Comparison of ENCODE assay signal across 21 cellular contexts in the genomic region with DNA sequence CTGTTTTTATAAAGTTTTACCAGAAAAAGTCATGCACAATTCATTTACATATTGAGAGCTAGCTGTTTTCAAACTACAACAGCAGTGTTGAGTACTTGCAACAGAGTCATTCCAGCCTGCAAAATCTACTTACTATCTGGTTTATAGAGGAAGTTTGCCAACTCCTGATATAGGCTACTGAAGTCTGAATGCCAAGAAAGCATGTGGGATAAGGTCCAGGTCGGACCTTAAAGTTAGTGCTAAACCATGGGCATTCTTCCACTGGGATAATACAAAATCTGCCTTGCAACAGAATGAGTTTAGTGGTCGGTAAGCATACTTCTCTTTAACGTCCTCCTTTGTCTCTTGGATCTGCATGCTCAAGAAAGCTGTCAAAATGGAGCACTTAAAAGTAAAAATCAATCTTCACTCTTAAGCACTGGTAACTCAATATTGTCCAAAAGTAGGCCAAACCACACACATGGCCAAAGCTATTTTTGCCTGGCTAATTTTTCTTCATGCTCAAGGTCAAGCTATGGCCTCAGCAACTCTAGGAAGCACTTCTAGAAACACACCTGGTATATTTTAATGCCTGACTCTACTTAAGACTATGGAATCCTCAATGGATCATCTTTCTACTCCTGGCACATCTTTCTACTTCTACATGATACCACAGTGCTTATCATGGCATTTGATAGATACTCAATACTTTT.
DNase-seq lines count a peak whose midpoint lies in the region; ATAC-seq, FAIRE-seq and TF ChIP-seq lines count a peak whose summit lies in the region.
"Had no signal": no experiment of that assay in that cellular context is flagged by ENCODE, and none has a peak within 500 bp of the region (broad histone marks: within the 10 kb centered on the region; RNA-seq: fewer than 3 reads in every experiment).

No MANE protein-coding gene starts in this region.

- CTCF ChIA-PET in A549 (lab: Yijun Ruan, JAX) = no interaction called here
- CTCF ChIA-PET in IMR-90 (lab: Yijun Ruan, JAX) = no interaction called here

- H3K79me2 ChIP-seq in mesendoderm (ENCODE audit: control insufficient read depth, insufficient read depth, low read length) = no peaks in the 10 kb centered on the region

- H2BK20ac ChIP-seq in IMR-90 (ENCODE audit: low read depth, low read length) = no peak overlapping the region

- H3K27ac ChIP-seq in A549 = peak overlapping the region; percentile 55 to 65; a peak in 5 of 6 replicates
- no peak overlapping the region for H3K27ac ChIP-seq in IMR-90 (ENCODE audit: insufficient read depth, low read length)
- no peak overlapping the region for H3K27ac ChIP-seq in mesendoderm (ENCODE audit: low read depth, low read length)
- H3K27ac ChIP-seq in mesenchymal stem cell (ENCODE audit: low read length, poor library complexity, severe bottlenecking) = no peak overlapping the region
- H3K27ac ChIP-seq: BLaER1, HL-60, Peyer's patch, SK-N-MC had no signal

- no peak for DNase-seq in A549 (ENCODE audit: low read depth in 1 of 2, low spot score in 1 of 2)
- peak; percentile 10 for DNase-seq in IMR-90
- DNase-seq in astrocyte of the spinal cord (ENCODE audit: low read depth, low spot score) = peak; percentile 43
- DNase-seq in mesendoderm = no peak
- DNase-seq in NCI-H345 (lab: John Stamatoyannopoulos, UW) = no peak
- no peak for DNase-seq in mesenchymal stem cell
- no peak for DNase-seq in UCSD-AML1 (lab: John Stamatoyannopoulos, UW; ENCODE audit: unreplicated experiment)
- DNase-seq: H9, NCI-H1436, NCI-H2029, NCI-H2171 treated with DMSO at 0.1 percent for 48 hours, NCI-H510A, NCI-H774, Peyer's patch, Right ventricle myocardium superior had no signal

- H3K56ac ChIP-seq in IMR-90 (ENCODE audit: extremely low read depth, insufficient read depth, low read length) = no peak overlapping the region
- no peak overlapping the region for H3K56ac ChIP-seq in mesendoderm (ENCODE audit: low read length)

- H3K4ac ChIP-seq in IMR-90 (ENCODE audit: low read depth, low read length) (no peak overlapping the region), mesendoderm (ENCODE audit: low read depth, low read length) (no peak overlapping the region), mesenchymal stem cell (ENCODE audit: low read depth in 1 of 2, low read length in 2 of 2) (no peak overlapping the region)

- H2AK9ac ChIP-seq in IMR-90 (replicated peaks; ENCODE audit: low read depth, low read length, poor library complexity) = no peak overlapping the region

- H4K91ac ChIP-seq in IMR-90 (ENCODE audit: insufficient read depth, low read depth, low read length) = no peak overlapping the region
- no peak overlapping the region for H4K91ac ChIP-seq in mesenchymal stem cell (ENCODE audit: low read length)

- H3K14ac ChIP-seq in IMR-90 (replicated peaks; ENCODE audit: low read depth, low read length) (no peak overlapping the region), mesenchymal stem cell (ENCODE audit: low read length in 2 of 2) (no peak overlapping the region)

- H4K5ac ChIP-seq in IMR-90 (ENCODE audit: low read depth, low read length) (no peak overlapping the region), mesendoderm (ENCODE audit: low read length) (peak overlapping the region; percentile 48)

- no peak overlapping the region for H3K23ac ChIP-seq in IMR-90 (ENCODE audit: low read depth, low read length)
- H3K23ac ChIP-seq in mesendoderm (ENCODE audit: low read length) = no peak overlapping the region
- no peak overlapping the region for H3K23ac ChIP-seq in mesenchymal stem cell (ENCODE audit: low read length in 2 of 2)

- H2BK120ac ChIP-seq in IMR-90 (ENCODE audit: low read depth, low read length) (no peak overlapping the region), mesendoderm (ENCODE audit: low read depth, low read length) (peak overlapping the region; percentile 73), mesenchymal stem cell (ENCODE audit: low read depth, low read length) (no peak overlapping the region)

- no peaks in the 10 kb centered on the region for H3K9me1 ChIP-seq in IMR-90 (ENCODE audit: insufficient read depth, low read length)

- TF ChIP-seq CTCF in A549 (IDR thresholded peaks at IDR 0.05) (no peak), IMR-90 (conservative IDR thresholded peaks at IDR 0.05; ENCODE audit: low read depth, low read length) (no peak), astrocyte of the spinal cord (IDR thresholded peaks at IDR 0.05; ENCODE audit: low read depth, low read length) (no peak)

- H2BK12ac ChIP-seq in mesenchymal stem cell (ENCODE audit: low read length in 2 of 2) = no peak overlapping the region

- H2AFZ ChIP-seq in IMR-90 (replicated peaks; ENCODE audit: low read length, poor library complexity) (no peak overlapping the region), mesenchymal stem cell (ENCODE audit: low read depth, low read length) (no peak overlapping the region)

- H2AK5ac ChIP-seq in IMR-90 (ENCODE audit: low read depth, low read length) (no peak overlapping the region), mesendoderm (ENCODE audit: low read length) (no peak overlapping the region), mesenchymal stem cell (ENCODE audit: low read length, severe bottlenecking) (no peak overlapping the region)

- TF ChIP-seq POLR2A in A549 (IDR thresholded peaks at IDR 0.05; ENCODE audit: low read length) = no peak
- no peak for TF ChIP-seq POLR2A in IMR-90 (IDR thresholded peaks at IDR 0.05; ENCODE audit: low read depth, low read length)

- no peak for TF ChIP-seq EP300 in A549 (IDR thresholded peaks at IDR 0.05)

- no peaks in the 10 kb centered on the region for H3K79me1 ChIP-seq in IMR-90 (ENCODE audit: low read depth in 1 of 2, low read length in 2 of 2)
- no peaks in the 10 kb centered on the region for H3K79me1 ChIP-seq in mesendoderm (ENCODE audit: low read length)
- H3K79me1 ChIP-seq in mesenchymal stem cell (replicated peaks; ENCODE audit: low read length, poor library complexity, severe bottlenecking) = no peaks in the 10 kb centered on the region

- no peak overlapping the region for H2BK5ac ChIP-seq in IMR-90 (ENCODE audit: low read depth, low read length, poor library complexity, severe bottlenecking)
- H2BK5ac ChIP-seq in mesendoderm (ENCODE audit: low read length) = no peak overlapping the region
- no peak overlapping the region for H2BK5ac ChIP-seq in mesenchymal stem cell (ENCODE audit: low read depth, low read length, poor library complexity, severe bottlenecking)

- no peaks in the 10 kb centered on the region for H4K20me1 ChIP-seq in IMR-90 (ENCODE audit: insufficient read depth, low read length)
- H4K20me1 ChIP-seq: BLaER1 had no signal

- H4K8ac ChIP-seq in IMR-90 (ENCODE audit: low read depth in 2 of 2, low read length in 2 of 2) (no peak overlapping the region), mesendoderm (ENCODE audit: low read depth, low read length) (peak overlapping the region; percentile 15), mesenchymal stem cell (ENCODE audit: low read length) (no peak overlapping the region)

- intact Hi-C loops in IMR-90 (cut with micrococcal nuclease) = no loop called here

- dilution Hi-C loops in IMR-90 (cut with HindIII; ENCODE audit: low sequenced_read_pairs, unreplicated experiment) = no loop called here

- H3K18ac ChIP-seq in IMR-90 (ENCODE audit: low read depth, low read length) (no peak overlapping the region), mesendoderm (ENCODE audit: low read length) (peak overlapping the region; percentile 51), mesenchymal stem cell (ENCODE audit: low read depth in 1 of 2, low read length in 2 of 2) (no peak overlapping the region)

- ATAC-seq in A549 (no peak), IMR-90 (ENCODE audit: low read depth) (no peak), HG03565 (IDR thresholded peaks at IDR 0.05; ENCODE audit: unreplicated experiment) (no peak)

- H3K4me2 ChIP-seq in A549 (peak overlapping the region; percentile 15; the same call in 2 of the 3 replicates), IMR-90 (ENCODE audit: low read depth, low read length) (no peak overlapping the region), mesendoderm (ENCODE audit: low read length) (no peak overlapping the region), mesenchymal stem cell (ENCODE audit: low read length, poor library complexity, severe bottlenecking) (no peak overlapping the region)

- no TSS peak for BruUV-seq in IMR-90 (replicated peaks; lab: Mats Ljungman, UMichigan)

- H3K36me3 ChIP-seq in IMR-90 (ENCODE audit: control insufficient read depth, insufficient read depth, low read length) (no peaks in the 10 kb centered on the region), mesendoderm (ENCODE audit: control insufficient read depth, insufficient read depth, low read length) (no peaks in the 10 kb centered on the region), mesenchymal stem cell (ENCODE audit: control insufficient read depth in 1 of 2, insufficient read depth in 2 of 2, low read depth in 1 of 2, low read length in 2 of 2) (no peaks in the 10 kb centered on the region)
- H3K36me3 ChIP-seq: BLaER1, Peyer's patch had no signal

- H3K9me3 ChIP-seq in A549 (no peaks in the 10 kb centered on the region), IMR-90 (ENCODE audit: control insufficient read depth, insufficient read depth, low read length) (no peaks in the 10 kb centered on the region), mesenchymal stem cell (ENCODE audit: control insufficient read depth, low read length) (no peaks in the 10 kb centered on the region)
- H3K9me3 ChIP-seq: BLaER1, Peyer's patch had no signal

- peaks cover 21% of the 10 kb centered on the region for H3K4me1 ChIP-seq in A549
- H3K4me1 ChIP-seq in IMR-90 (ENCODE audit: control insufficient read depth, insufficient read depth, low read length) = peaks cover 1% of the 10 kb centered on the region; the same call in 1 of the 2 replicates
- peaks cover 3% of the 10 kb centered on the region for H3K4me1 ChIP-seq in mesendoderm (ENCODE audit: control insufficient read depth, low read depth, low read length)
- H3K4me1 ChIP-seq in mesenchymal stem cell (ENCODE audit: control insufficient read depth, insufficient read depth, low read depth, low read length) = no peaks in the 10 kb centered on the region
- H3K4me1 ChIP-seq: Peyer's patch had no signal

- in situ Hi-C loops in IMR-90 (cut with MboI; ENCODE audit: low sequenced_read_pairs) (no loop called here), astrocyte of the spinal cord (cut with HindIII; ENCODE audit: low sequenced_read_pairs) (no loop called here)

- H3K4me3 ChIP-seq in A549 = no peak overlapping the region
- no peak overlapping the region for H3K4me3 ChIP-seq in IMR-90 (ENCODE audit: insufficient read depth, low read depth, low read length)
- H3K4me3 ChIP-seq in astrocyte of the spinal cord (ENCODE audit: low read depth, low read length) = no peak overlapping the region
- H3K4me3 ChIP-seq in mesendoderm (ENCODE audit: low read length) = no peak overlapping the region
- no peak overlapping the region for H3K4me3 ChIP-seq in mesenchymal stem cell (ENCODE audit: insufficient read depth in 1 of 2, low read depth in 1 of 2, low read length in 2 of 2)
- H3K4me3 ChIP-seq: BLaER1, Peyer's patch, SK-N-MC had no signal

- no peaks in the 10 kb centered on the region for H3K27me3 ChIP-seq in IMR-90 (ENCODE audit: control insufficient read depth, insufficient read depth, low read length)
- no peaks in the 10 kb centered on the region for H3K27me3 ChIP-seq in mesendoderm (ENCODE audit: insufficient read depth, low read length, poor library complexity)
- H3K27me3 ChIP-seq in mesenchymal stem cell (ENCODE audit: control insufficient read depth in 1 of 2, insufficient read depth in 1 of 2, low read length in 2 of 2) = no peaks in the 10 kb centered on the region
- H3K27me3 ChIP-seq: BLaER1, Peyer's patch had no signal

- H2BK15ac ChIP-seq in IMR-90 (ENCODE audit: low read depth, low read length) (peak overlapping the region; percentile 2; the same call in 1 of the 3 replicates), mesendoderm (replicated peaks; ENCODE audit: low read depth) (no peak overlapping the region), mesenchymal stem cell (ENCODE audit: low read depth, poor library complexity, severe bottlenecking) (no peak overlapping the region)

- no peak for FAIRE-seq in A549 (lab: Jason Lieb, UNC)
- FAIRE-seq: GM19239, HTR-8/SVneo had no signal

- no peak overlapping the region for H3K9ac ChIP-seq in IMR-90 (ENCODE audit: low read depth, low read length)
- H3K9ac ChIP-seq in mesendoderm (ENCODE audit: low read length) = no peak overlapping the region
- H3K9ac ChIP-seq in mesenchymal stem cell (ENCODE audit: low read length) = no peak overlapping the region
- H3K9ac ChIP-seq: BLaER1 had no signal

- TF ChIP-seq RAD21 in A549 (conservative IDR thresholded peaks at IDR 0.05 in 1 of 2, IDR thresholded peaks at IDR 0.05 in 1 of 2) = no peak
- no peak for TF ChIP-seq RAD21 in IMR-90 (IDR thresholded peaks at IDR 0.05; ENCODE audit: low read length)

- WGBS in A549 (ENCODE audit: missing lambda C conversion rate) = 83% methylated on average over 3 of the region's 3 CpGs
- no CpG with 5 or more reads among the region's 3 CpGs for WGBS in IMR-90 (ENCODE audit: extremely low coverage in 2 of 2, insufficient read length in 1 of 2), 2 experiments
- no CpG with 5 or more reads among the region's 3 CpGs for WGBS in mesendoderm (ENCODE audit: extremely low coverage, insufficient coverage, low lambda C conversion rate)
- WGBS in mesenchymal stem cell = 85% methylated on average over 3 of the region's 3 CpGs

- POLR2A ChIA-PET in A549 (lab: Yijun Ruan, JAX) (no interaction called here), IMR-90 (lab: Charles Lee; ENCODE audit: unreplicated experiment) (no interaction called here)

Comparison
In these comparisons a context has a peak if more than half of its experiments do, and no peak if none do; other contexts are left out.
1. DNase-seq: peak in IMR-90 (single experiment) and astrocyte of the spinal cord (single experiment); none in A549 (0 of 2), mesendoderm (single experiment), NCI-H345 (single experiment), mesenchymal stem cell (single experiment) and UCSD-AML1 (single experiment).
2. H3K27ac ChIP-seq: peak in A549 (2 of 2); none in IMR-90 (single experiment), mesendoderm (single experiment) and mesenchymal stem cell (single experiment).